In the genomic region with DNA sequence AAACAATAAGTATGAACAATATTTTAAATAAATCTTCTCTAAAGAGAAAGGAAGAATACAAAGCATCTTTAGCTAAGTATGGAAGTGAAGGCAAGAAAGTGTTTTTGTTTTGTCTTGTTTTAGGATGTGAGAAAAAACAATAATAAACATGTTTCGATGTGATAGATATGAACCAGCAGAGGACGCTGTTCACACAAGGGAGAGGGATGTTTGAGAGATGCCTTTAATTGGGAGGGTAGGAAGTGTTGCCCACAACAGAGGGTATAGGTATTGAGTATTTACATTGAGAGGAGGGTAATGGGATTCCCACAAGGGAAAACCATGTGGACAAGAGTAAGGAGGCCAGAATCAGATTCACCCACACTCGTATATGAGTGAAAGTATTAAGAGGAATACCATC, we compare ENCODE assay signal across 18 cellular contexts. TPM values are rescaled to one million over a fixed set of nuclear protein-coding genes. Genes with fewer than 3 reads are reported as not detected.
A peak's percentile ranks its signal among the peaks of the same experiment; 100 is the strongest.
DNase-seq lines count a peak whose midpoint lies in the region; ATAC-seq, FAIRE-seq and TF ChIP-seq lines count a peak whose summit lies in the region.
"Had no signal": no experiment of that assay in that cellular context is flagged by ENCODE, and none has a peak within 500 bp of the region (broad histone marks: within the 10 kb centered on the region; RNA-seq: fewer than 3 reads in every experiment).

No MANE protein-coding gene starts in this region.

- no peak for TF ChIP-seq POLR2A in GM12892 (IDR thresholded peaks at IDR 0.05; ENCODE audit: low read depth, low read length)

- H2BK15ac ChIP-seq in mesendoderm (replicated peaks; ENCODE audit: low read depth), result no peak overlapping the region

- no peaks in the 10 kb centered on the region for H3K27me3 ChIP-seq in mesendoderm (ENCODE audit: insufficient read depth, low read length, poor library complexity)
- H3K27me3 ChIP-seq: foreskin keratinocyte had no signal

- no peak overlapping the region for H2AK5ac ChIP-seq in mesendoderm (ENCODE audit: low read length)

- H3K27ac ChIP-seq in mesendoderm (ENCODE audit: low read depth, low read length), result no peak overlapping the region
- H3K27ac ChIP-seq: foreskin keratinocyte had no signal

- ATAC-seq in HG02610 (IDR thresholded peaks at IDR 0.05; ENCODE audit: unreplicated experiment), result peak; percentile 72
- ATAC-seq: foreskin keratinocyte had no signal

- H3K4me2 ChIP-seq in mesendoderm (ENCODE audit: low read length), result no peak overlapping the region

- H3K36me3 ChIP-seq in mesendoderm (ENCODE audit: control insufficient read depth, insufficient read depth, low read length), result no peaks in the 10 kb centered on the region

- H3K23ac ChIP-seq in mesendoderm (ENCODE audit: low read length), result no peak overlapping the region

- no peaks in the 10 kb centered on the region for H3K79me1 ChIP-seq in mesendoderm (ENCODE audit: low read length)

- in situ Hi-C loops in SK-MEL-5 (cut with HindIII; ENCODE audit: low pct_unique_long_range_greater_than_20kb, low sequenced_read_pairs), result no loop called here

- FAIRE-seq in GM12892 (lab: Jason Lieb, UNC), result no peak
- FAIRE-seq: G401.6, HTR-8/SVneo, urothelium cell line had no signal

- no peak overlapping the region for H3K9ac ChIP-seq in mesendoderm (ENCODE audit: low read length)

- H2BK5ac ChIP-seq in mesendoderm (ENCODE audit: low read length), result no peak overlapping the region

- no peak overlapping the region for H4K8ac ChIP-seq in mesendoderm (ENCODE audit: low read depth, low read length)

- no peak overlapping the region for H2BK120ac ChIP-seq in mesendoderm (ENCODE audit: low read depth, low read length)

- no peak overlapping the region for H3K18ac ChIP-seq in mesendoderm (ENCODE audit: low read length)

- no peaks in the 10 kb centered on the region for H3K79me2 ChIP-seq in mesendoderm (ENCODE audit: control insufficient read depth, insufficient read depth, low read length)

- no peak overlapping the region for H3K56ac ChIP-seq in mesendoderm (ENCODE audit: low read length)

- WGBS in mesendoderm (ENCODE audit: extremely low coverage, insufficient coverage, low lambda C conversion rate), result no CpG with 5 or more reads among the region's 3 CpGs

- H4K5ac ChIP-seq in mesendoderm (ENCODE audit: low read length), result no peak overlapping the region

- H3K4ac ChIP-seq in mesendoderm (ENCODE audit: low read depth, low read length), result no peak overlapping the region

- H3K4me3 ChIP-seq in mesendoderm (ENCODE audit: low read length), result no peak overlapping the region

- DNase-seq in DMS 273 (lab: John Stamatoyannopoulos, UW; ENCODE audit: unreplicated experiment) (peak; percentile 5), DMS 273 treated with DMSO at 0.1 percent for 48 hours (lab: John Stamatoyannopoulos, UW) (no peak), SK-MEL-5 (ENCODE audit: low read depth, low spot score) (peak; percentile 57), mesendoderm (peak; percentile 66), epidermal melanocyte (ENCODE audit: insufficient read length, low spot score) (no peak), GM12892 (ENCODE audit: insufficient read length) (no peak), MV-4-11 (lab: John Stamatoyannopoulos, UW) (no peak)
- DNase-seq: 8988T; activated naive CD4-positive, alpha-beta T cell treated with anti-CD3 and anti-CD28 coated beads, Interleukin-2, amount 10 ng/mL, durations not matched to agents 7 days and 5 days; CD4-positive, CD25-positive, alpha-beta regulatory T cell; effector memory CD4-positive, alpha-beta T cell; foreskin keratinocyte; occipital lobe; stimulated activated naive CD4-positive, alpha-beta T cell treated with Interleukin-2 at 50 U/mL for 16 hours had no signal

- H3K4me1 ChIP-seq in mesendoderm (ENCODE audit: control insufficient read depth, low read depth, low read length), result no peaks in the 10 kb centered on the region
- H3K4me1 ChIP-seq: foreskin keratinocyte had no signal

RNA-seq across cellular contexts. Expression of a gene that starts 55.1 kb away (rescaled TPM):
- 71.4 and 76.4 TPM in 2 replicates for total RNA-seq in SK-MEL-5 (2014; rRNA removed; shearing (Covaris generic))
- 24.0 and 29.6 TPM in 2 replicates for polyA plus RNA-seq in SK-MEL-5 (2015; cell fraction: cytosol; rRNA removed)
- 20.3 and 21.0 TPM in 2 replicates for polyA plus RNA-seq in SK-MEL-5 (2015; cell fraction: nucleus; rRNA removed)
- polyA plus RNA-seq in mesendoderm (2013, experiment 1 of 2), result not detected
- polyA plus RNA-seq in mesendoderm (2013, experiment 2 of 2), result not detected
- polyA plus RNA-seq in GM12892 (2012; ENCODE audit: missing spikeins), result not detected
- total RNA-seq: CD4-positive, CD25-positive, alpha-beta regulatory T cell; foreskin keratinocyte had no signal
- polyA plus RNA-seq: CD4-positive, CD25-positive, alpha-beta regulatory T cell; foreskin keratinocyte had no signal

Comparison
In these comparisons a context has a peak if more than half of its experiments do, and no peak if none do; other contexts are left out.
1. DNase-seq: peak in DMS 273 (single experiment), SK-MEL-5 (single experiment) and mesendoderm (single experiment); none in DMS 273 treated with DMSO at 0.1 percent for 48 hours (single experiment), epidermal melanocyte (single experiment), GM12892 (single experiment) and MV-4-11 (single experiment).